Comparison of ENCODE assay signal across 8 cellular contexts in genomic region chr4:1008840-1009646, GRCh38. TPM values are rescaled to one million over a fixed set of nuclear protein-coding genes. Genes with fewer than 3 reads are reported as not detected.
DNase-seq lines count a peak whose midpoint lies in the region; ATAC-seq lines count a peak whose summit lies in the region.

No MANE protein-coding gene starts in this region.

- no peak overlapping the region for H3K27ac Mint-ChIP-seq in activated naive CD8-positive, alpha-beta T cell treated with anti-CD3 and anti-CD28 coated beads, Interleukin-2, amount 50 U/mL, for 24 hours
- H3K27ac Mint-ChIP-seq in stimulated activated naive B cell treated with anti-CD40 and anti-IgM and Interleukin-4, amounts not matched to agents 10 μg/mL and 1 μg/mL and 100 μg/mL, for 72 hours = no peak overlapping the region

- H3K9ac ChIP-seq in NT2/D1 (ENCODE audit: insufficient read length, low read depth) = peak overlapping the region; percentile 51

- H3K4me3 Mint-ChIP-seq in activated naive CD8-positive, alpha-beta T cell treated with anti-CD3 and anti-CD28 coated beads, Interleukin-2, amount 50 U/mL, for 24 hours = peak overlapping the region; percentile 66
- peak overlapping the region; percentile 75 to 83 for H3K4me3 Mint-ChIP-seq in stimulated activated naive B cell treated with anti-CD40 and anti-IgM and Interleukin-4, amounts not matched to agents 10 μg/mL and 1 μg/mL and 100 μg/mL, for 72 hours

- H3K27me3 ChIP-seq in NT2/D1 (ENCODE audit: insufficient read depth, insufficient read length) = peaks cover 85% of the 10 kb centered on the region

- no peaks in the 10 kb centered on the region for H3K9me3 ChIP-seq in NT2/D1 (ENCODE audit: insufficient read depth, low read length)

- peaks cover 40% of the 10 kb centered on the region for H3K27me3 Mint-ChIP-seq in activated naive CD8-positive, alpha-beta T cell treated with anti-CD3 and anti-CD28 coated beads, Interleukin-2, amount 50 U/mL, for 24 hours
- H3K27me3 Mint-ChIP-seq in stimulated activated naive B cell treated with anti-CD40 and anti-IgM and Interleukin-4, amounts not matched to agents 10 μg/mL and 1 μg/mL and 100 μg/mL, for 72 hours = peaks cover 43 to 50% of the 10 kb centered on the region in 2 donors

- no peaks in the 10 kb centered on the region for H3K9me3 Mint-ChIP-seq in activated naive CD8-positive, alpha-beta T cell treated with anti-CD3 and anti-CD28 coated beads, Interleukin-2, amount 50 U/mL, for 24 hours
- peaks cover 0 to 3% of the 10 kb centered on the region in 2 donors for H3K9me3 Mint-ChIP-seq in stimulated activated naive B cell treated with anti-CD40 and anti-IgM and Interleukin-4, amounts not matched to agents 10 μg/mL and 1 μg/mL and 100 μg/mL, for 72 hours

- peaks cover 6% of the 10 kb centered on the region for H3K36me3 ChIP-seq in NT2/D1 (ENCODE audit: insufficient read depth, insufficient read length, low read length)

- peak; percentile 7 for ATAC-seq in GM21360 (IDR thresholded peaks at IDR 0.05; ENCODE audit: unreplicated experiment)
- no peak for ATAC-seq in activated naive CD8-positive, alpha-beta T cell treated with anti-CD3 and anti-CD28 coated beads, Interleukin-2, amount 50 U/mL, for 24 hours
- peak; percentile 13 for ATAC-seq in left colon
- peak in 1 of 2 donors; percentile 22 for ATAC-seq in stimulated activated naive B cell treated with anti-CD40 and anti-IgM and Interleukin-4, amounts not matched to agents 10 μg/mL and 1 μg/mL and 100 μg/mL, for 72 hours (replicated peaks)

- DNase-seq in NT2/D1 (ENCODE audit: low read depth, low spot score) (no peak), left colon (peak in 1 of 2 donors; percentile 62), NOMO-1 treated with DMSO at 0.1 percent for 48 hours (lab: John Stamatoyannopoulos, UW; ENCODE audit: unreplicated experiment) (no peak), SW480 (ENCODE audit: low spot score) (no peak), epidermal melanocyte (ENCODE audit: insufficient read length, low spot score) (no peak)
- DNase-seq in activated naive CD8-positive, alpha-beta T cell treated with anti-CD3 and anti-CD28 coated beads, Interleukin-2, amount 50 U/mL, for 24 hours = peak; percentile 29
- DNase-seq in stimulated activated naive B cell treated with anti-CD40 and anti-IgM and Interleukin-4, amounts not matched to agents 10 μg/mL and 1 μg/mL and 100 μg/mL, for 72 hours = no peak

- peaks cover 9% of the 10 kb centered on the region for H3K4me1 Mint-ChIP-seq in activated naive CD8-positive, alpha-beta T cell treated with anti-CD3 and anti-CD28 coated beads, Interleukin-2, amount 50 U/mL, for 24 hours
- peaks cover 17 to 29% of the 10 kb centered on the region in 2 donors for H3K4me1 Mint-ChIP-seq in stimulated activated naive B cell treated with anti-CD40 and anti-IgM and Interleukin-4, amounts not matched to agents 10 μg/mL and 1 μg/mL and 100 μg/mL, for 72 hours

- H3K36me3 Mint-ChIP-seq in activated naive CD8-positive, alpha-beta T cell treated with anti-CD3 and anti-CD28 coated beads, Interleukin-2, amount 50 U/mL, for 24 hours (ENCODE audit: low read depth) = no peaks in the 10 kb centered on the region
- peaks cover 4 to 7% of the 10 kb centered on the region in 2 donors for H3K36me3 Mint-ChIP-seq in stimulated activated naive B cell treated with anti-CD40 and anti-IgM and Interleukin-4, amounts not matched to agents 10 μg/mL and 1 μg/mL and 100 μg/mL, for 72 hours

- H3K4me3 ChIP-seq in NT2/D1 (ENCODE audit: insufficient read length, low read depth) = peak overlapping the region; percentile 46

- intact Hi-C loops in left colon (cut with DNase I, micrococcal nuclease) = no loop called here

- peaks cover 22% of the 10 kb centered on the region for H3K4me1 ChIP-seq in NT2/D1 (ENCODE audit: insufficient read depth, insufficient read length)

RNA-seq across cellular contexts. Expression of gene FGFRL1, which starts 2.4 kb away (rescaled TPM):
- 10 to 100 TPM; 17.0 to 17.2 TPM for total RNA-seq in left colon

RNA-seq across cellular contexts. Expression of gene SLC26A1, which starts 15.8 kb away (rescaled TPM):
- 1 to 10 TPM; 1.6 to 2.0 TPM for total RNA-seq in left colon

RNA-seq across cellular contexts. Expression of gene IDUA, which starts 22.2 kb away (rescaled TPM):
- 10 to 100 TPM; 28.7 to 40.9 TPM for total RNA-seq in left colon

RNA-seq across cellular contexts. Expression of gene DGKQ, which starts 35.7 kb away (rescaled TPM):
- 10 to 100 TPM; 47.8 to 49.6 TPM for total RNA-seq in left colon
